Comparison of ENCODE assay signal across 9 cellular contexts in the genomic region with DNA sequence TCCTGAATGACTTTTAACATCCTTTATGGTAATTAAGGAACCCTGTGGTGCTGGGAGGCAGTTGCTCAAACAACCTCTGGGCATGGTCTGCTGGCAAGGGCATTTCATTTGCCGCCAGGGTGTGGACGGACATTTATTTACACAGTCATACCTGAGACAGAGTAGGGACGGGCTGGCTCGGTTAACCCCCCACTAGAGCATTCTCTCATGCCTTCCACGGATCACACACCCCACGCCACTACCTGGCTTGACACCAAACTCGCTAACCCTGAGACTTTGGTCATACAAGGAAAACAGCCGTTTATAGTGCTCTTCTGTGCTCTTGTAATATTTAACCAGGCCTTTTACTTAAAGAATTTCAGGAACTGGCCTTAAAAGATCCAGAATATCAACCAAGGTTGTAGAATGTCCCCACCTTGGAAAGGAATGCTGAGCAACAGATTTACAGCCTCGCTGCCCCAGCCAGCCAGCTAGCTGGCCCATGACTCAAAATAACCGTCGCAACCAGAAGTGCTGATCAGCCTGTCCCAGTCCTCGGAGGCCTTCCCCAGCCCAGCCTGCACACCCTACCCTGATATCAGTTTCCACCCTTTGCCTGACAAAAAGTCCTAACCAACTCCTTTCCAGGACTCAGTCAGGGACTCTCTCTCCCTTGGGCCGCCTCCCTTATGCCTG. TPM values are rescaled to one million over a fixed set of nuclear protein-coding genes. Genes with fewer than 3 reads are reported as not detected.
DNase-seq lines count a peak whose midpoint lies in the region; ATAC-seq, FAIRE-seq and TF ChIP-seq lines count a peak whose summit lies in the region.
"Had no signal": no experiment of that assay in that cellular context is flagged by ENCODE, and none has a peak within 500 bp of the region (broad histone marks: within the 10 kb centered on the region; RNA-seq: fewer than 3 reads in every experiment).

No MANE protein-coding gene starts in this region.

- H3K27ac ChIP-seq in HUES6 (ENCODE audit: low read depth, low read length) (no peak overlapping the region), K562 (ENCODE audit: extremely low read depth, low read depth, low read length) (peak overlapping the region; percentile 32; the same call in 1 of the 3 replicates)

- H3K27me3 ChIP-seq in HUES6 (ENCODE audit: control insufficient read depth, insufficient read depth, low read length) (no peaks in the 10 kb centered on the region; the same call in 1 of the 2 replicates), K562 (ENCODE audit: control insufficient read depth in 2 of 2, insufficient read depth in 2 of 2, low read length in 2 of 2) (no peaks in the 10 kb centered on the region; a peak in 1 of 5 replicates)

- TF ChIP-seq RAD21 in K562 (CRISPR knock-in tag; conservative IDR thresholded peaks at IDR 0.05 in 1 of 2, IDR thresholded peaks at IDR 0.05 in 1 of 2): no peak

- CTCF ChIA-PET in K562 (lab: Yijun Ruan, JAX; ENCODE audit: low intra/inter-chr PET ratio): no interaction called here

- H3K4me1 ChIP-seq in HUES6 (ENCODE audit: control insufficient read depth, insufficient read depth, low read length) (peaks cover 14% of the 10 kb centered on the region), K562 (replicated peaks in 1 of 2; ENCODE audit: control insufficient read depth in 2 of 2, insufficient read depth in 2 of 2, low read length in 2 of 2) (peaks cover 13 to 14% of the 10 kb centered on the region in 2 experiments; a peak in 3 of 5 replicates)

- ATAC-seq in K562: peak; percentile 78
- no peak for ATAC-seq in GM21528 (IDR thresholded peaks at IDR 0.05; ENCODE audit: low FRiP score, unreplicated experiment)
- no peak for ATAC-seq in GM18907 (IDR thresholded peaks at IDR 0.05; ENCODE audit: unreplicated experiment)
- ATAC-seq: natural killer cell had no signal

- H3K79me2 ChIP-seq in K562 (ENCODE audit: control insufficient read depth, insufficient read depth, low read length): no peaks in the 10 kb centered on the region

- peak; percentile 51 for FAIRE-seq in K562 (lab: Jason Lieb, UNC)

- 0 out of 2 replicates have a peak, but pooled peaks have one; percentile 20 for TF ChIP-seq EP300 in K562 (IDR thresholded peaks at IDR 0.05; ENCODE audit: low read length)

- TF ChIP-seq POLR2A in K562 (conservative IDR thresholded peaks at IDR 0.05): no peak

- no peaks in the 10 kb centered on the region for H4K20me1 ChIP-seq in K562 (replicated peaks; ENCODE audit: control insufficient read depth, insufficient read depth, low read length)

- in situ Hi-C loops in ACHN (cut with HindIII; ENCODE audit: low pct_ligation_motif_present, low pct_unique_long_range_greater_than_20kb, low sequenced_read_pairs): no loop called here
- in situ Hi-C loops in K562 (cut with MboI): no loop called here

- H3K9me3 ChIP-seq in HUES6 (ENCODE audit: control insufficient read depth, insufficient read depth, low read depth, low read length) (no peaks in the 10 kb centered on the region), K562 (replicated peaks; ENCODE audit: control insufficient read depth, insufficient read depth, low read depth, low read length) (no peaks in the 10 kb centered on the region)

- no TSS peak for BruUV-seq in K562 (replicated peaks; lab: Mats Ljungman, UMichigan)

- 35% methylated on average over 13 of the region's 13 CpGs for WGBS in K562 (ENCODE audit: insufficient coverage, low coverage, missing lambda C conversion rate)

- H3K4me2 ChIP-seq in K562 (ENCODE audit: insufficient read depth, low read length): no peak overlapping the region

- H3K4me3 ChIP-seq in HUES6 (ENCODE audit: low read depth, low read length): peak overlapping the region; percentile 4; the same call in 1 of the 2 replicates
- H3K4me3 ChIP-seq in K562: no peak overlapping the region

- TF ChIP-seq CTCF in K562 (IDR thresholded peaks at IDR 0.05 in 2 of 3, conservative IDR thresholded peaks at IDR 0.05 in 1 of 3; ENCODE audit: insufficient read depth in 2 of 3, low read depth in 1 of 3, low read length in 3 of 3): no peak

- DNase-seq in ACHN: peak; percentile 93
- peak in 3 of 4 experiments; percentile 27 to 62 (median 55) for DNase-seq in K562 (ENCODE audit: extremely low read depth in 1 of 4, low spot score in 3 of 4)
- DNase-seq in mucosa of gallbladder (ENCODE audit: low spot score): peak; percentile 93
- DNase-seq in Ammon's horn (ENCODE audit: low spot score): no peak
- no peak for DNase-seq in inferior parietal cortex (ENCODE audit: extremely low spot score)
- DNase-seq: natural killer cell had no signal

- no peaks in the 10 kb centered on the region for H3K36me3 ChIP-seq in HUES6 (ENCODE audit: control insufficient read depth, insufficient read depth, low read length)
- no peaks in the 10 kb centered on the region for H3K36me3 ChIP-seq in K562 (ENCODE audit: control insufficient read depth, insufficient read depth, low read length)

- H2AFZ ChIP-seq in K562 (ENCODE audit: low read depth, low read length): peak overlapping the region; percentile 51

- H3K9me1 ChIP-seq in K562 (ENCODE audit: control insufficient read depth, insufficient read depth, low read length): no peaks in the 10 kb centered on the region

- intact Hi-C loops in K562 (cut with micrococcal nuclease): no loop called here

- H3K9ac ChIP-seq in HUES6 (ENCODE audit: low read length) (no peak overlapping the region), K562 (ENCODE audit: insufficient read depth in 1 of 2, low read depth in 2 of 2, low read length in 2 of 2) (peak overlapping the region; percentile 3 to 30; a peak in 3 of 4 replicates)

- POLR2A ChIA-PET in K562 (lab: Yijun Ruan, JAX): interaction anchor here (0.6 to 1.8 kb wide), 6 partner anchors 9 to 377 kb away, joined by 3 to 6 read pairs (median 4); no protein-coding TSS in a partner anchor

TF ChIP-seq in K562, 482 proteins besides CTCF, POLR2A, EP300 and RAD21 (continues in another document):
- TF ChIP-seq NCOA4 (IDR thresholded peaks at IDR 0.05; ENCODE audit: partially characterized antibody) (no peak), HDGF (IDR thresholded peaks at IDR 0.05) (no peak)

RNA-seq across cellular contexts. Expression of gene PDXK, which starts 6.5 kb away (rescaled TPM):
- total RNA-seq in K562 (2011; cell fraction: chromatin; rRNA removed; ENCODE audit: low replicate concordance): 130 and 265 TPM in 2 replicates
- total RNA-seq in K562 (2011; cell fraction: nucleolus; rRNA removed): 121 and 125 TPM in 2 replicates
- total RNA-seq in K562 (2011; cell fraction: nucleoplasm; rRNA removed): 113 and 116 TPM in 2 replicates
- total RNA-seq in K562 (2014; rRNA removed): 95.1 and 117 TPM in 2 replicates
- 57.2 and 71.2 TPM in 2 replicates for total RNA-seq in K562 (2014; rRNA removed; fragmentation: Illumina TruSeq; extraction: Trizol)
- total RNA-seq in K562 (2015; rRNA removed; fragmentation: Illumina TruSeq; extraction: Trizol): 46.8 and 47.5 TPM in 2 replicates
- 162 TPM in 2 replicates for total RNA-seq in K562 (2021)
- polyA plus RNA-seq in K562 (2011; rRNA removed): 135 and 158 TPM in 2 replicates
- polyA plus RNA-seq in K562 (2011; cell fraction: cytosol; rRNA removed): 118 and 126 TPM in 2 replicates
- polyA plus RNA-seq in K562 (2011; cell fraction: nucleus; rRNA removed): 116 TPM in 2 replicates
- polyA plus RNA-seq in K562 (2012): 82.1 and 83.5 TPM in 2 replicates
- 80.6 and 84.8 TPM in 2 replicates for polyA plus RNA-seq in K562 (2014; fragmentation: Illumina TruSeq; extraction: Trizol)
- 1 to 10 TPM; 5.6 to 8.9 TPM for polyA plus RNA-seq in K562 (2014; fragmentation: Nextera tagmentation; extraction: Ambion mirVana)
- 76.5 and 103 TPM in 2 replicates for polyA plus RNA-seq in K562 (2014; rRNA removed)
- 203 and 232 TPM in 2 replicates for polyA minus RNA-seq in K562 (2011; rRNA and poly(A)+ RNA removed)
- polyA minus RNA-seq in K562 (2011; cell fraction: cytosol; rRNA and poly(A)+ RNA removed): 63.0 and 91.6 TPM in 2 replicates
- polyA minus RNA-seq in K562 (2011; cell fraction: nucleus; rRNA and poly(A)+ RNA removed): 27.7 and 39.5 TPM in 2 replicates
- 188 TPM for total RNA-seq in mucosa of gallbladder

RNA-seq across cellular contexts. Expression of gene RRP1B, which starts 53.0 kb away (rescaled TPM):
- total RNA-seq in K562 (2011; cell fraction: chromatin; rRNA removed; ENCODE audit: low replicate concordance): 24.0 and 28.8 TPM in 2 replicates
- 15.3 and 16.3 TPM in 2 replicates for total RNA-seq in K562 (2011; cell fraction: nucleolus; rRNA removed)
- 18.6 and 20.9 TPM in 2 replicates for total RNA-seq in K562 (2011; cell fraction: nucleoplasm; rRNA removed)
- total RNA-seq in K562 (2014; rRNA removed): 41.9 and 58.6 TPM in 2 replicates
- total RNA-seq in K562 (2014; rRNA removed; fragmentation: Illumina TruSeq; extraction: Trizol): 43.4 and 46.4 TPM in 2 replicates
- 49.7 and 49.8 TPM in 2 replicates for total RNA-seq in K562 (2015; rRNA removed; fragmentation: Illumina TruSeq; extraction: Trizol)
- total RNA-seq in K562 (2021): 66.6 and 66.7 TPM in 2 replicates
- 20.4 and 21.4 TPM in 2 replicates for polyA plus RNA-seq in K562 (2011; rRNA removed)
- polyA plus RNA-seq in K562 (2011; cell fraction: cytosol; rRNA removed): 14.2 and 16.4 TPM in 2 replicates
- polyA plus RNA-seq in K562 (2011; cell fraction: nucleus; rRNA removed): 18.5 and 23.6 TPM in 2 replicates
- 20.2 and 31.0 TPM in 2 replicates for polyA plus RNA-seq in K562 (2012)
- 48.4 and 49.4 TPM in 2 replicates for polyA plus RNA-seq in K562 (2014; fragmentation: Illumina TruSeq; extraction: Trizol)
- polyA plus RNA-seq in K562 (2014; fragmentation: Nextera tagmentation; extraction: Ambion mirVana): 1 to 10 TPM; 6.8 to 8.0 TPM
- 31.3 and 33.1 TPM in 2 replicates for polyA plus RNA-seq in K562 (2014; rRNA removed)
- polyA minus RNA-seq in K562 (2011; rRNA and poly(A)+ RNA removed): 32.2 and 37.5 TPM in 2 replicates
- polyA minus RNA-seq in K562 (2011; cell fraction: cytosol; rRNA and poly(A)+ RNA removed): 30.1 and 30.8 TPM in 2 replicates
- 8.1 and 12.1 TPM in 2 replicates for polyA minus RNA-seq in K562 (2011; cell fraction: nucleus; rRNA and poly(A)+ RNA removed)
- total RNA-seq in mucosa of gallbladder: 16.5 TPM

RNA-seq across cellular contexts. Expression of gene HSF2BP, which starts 53.1 kb away (rescaled TPM):
- 0.56 and 0.69 TPM in 2 replicates for total RNA-seq in K562 (2011; cell fraction: chromatin; rRNA removed; ENCODE audit: low replicate concordance)
- total RNA-seq in K562 (2011; cell fraction: nucleolus; rRNA removed): 0.17 and 0.39 TPM in 2 replicates
- 0.29 and 0.61 TPM in 2 replicates for total RNA-seq in K562 (2011; cell fraction: nucleoplasm; rRNA removed)
- total RNA-seq in K562 (2014; rRNA removed) (0.20 TPM in 1 of 2 replicates, not detected in the other), K562 (2014; rRNA removed; fragmentation: Illumina TruSeq; extraction: Trizol) (0.19 and 0.22 TPM in 2 replicates), K562 (2015; rRNA removed; fragmentation: Illumina TruSeq; extraction: Trizol) (0.18 and 0.23 TPM in 2 replicates), K562 (2021) (0.22 and 0.55 TPM in 2 replicates), mucosa of gallbladder (0.26 TPM)
- polyA plus RNA-seq in K562 (2011; rRNA removed) (0.20 and 0.30 TPM in 2 replicates), K562 (2014; fragmentation: Illumina TruSeq; extraction: Trizol) (0.12 TPM in 1 of 2 replicates, not detected in the other), K562 (2014; fragmentation: Nextera tagmentation; extraction: Ambion mirVana) (under 1 TPM in 1 of 2 experiments, not detected in 1; 0.04 TPM), K562 (2014; rRNA removed) (0.53 and 0.57 TPM in 2 replicates)
- polyA plus RNA-seq in K562 (2011; cell fraction: cytosol; rRNA removed): 0.34 TPM in 2 replicates
- 0.18 and 0.38 TPM in 2 replicates for polyA plus RNA-seq in K562 (2011; cell fraction: nucleus; rRNA removed)
- polyA plus RNA-seq in K562 (2012): 0.18 and 0.21 TPM in 2 replicates
- polyA minus RNA-seq in K562 (2011; rRNA and poly(A)+ RNA removed): 0.11 and 0.12 TPM in 2 replicates
- not detected in 2 replicates for polyA minus RNA-seq in K562 (2011; cell fraction: cytosol; rRNA and poly(A)+ RNA removed)
- 0.22 and 0.27 TPM in 2 replicates for polyA minus RNA-seq in K562 (2011; cell fraction: nucleus; rRNA and poly(A)+ RNA removed)

Comparison
In these comparisons a context has a peak if more than half of its experiments do, and no peak if none do; other contexts are left out.
1. DNase-seq: peak in ACHN (single experiment), K562 (3 of 4) and mucosa of gallbladder (single experiment); none in Ammon's horn (single experiment) and inferior parietal cortex (single experiment).